7 cellular contexts compared by ENCODE assay signal in genomic region chr12:12606793-12607589, GRCh38. TPM values are rescaled to one million over a fixed set of nuclear protein-coding genes. Genes with fewer than 3 reads are reported as not detected.
DNase-seq lines count a peak whose midpoint lies in the region; ATAC-seq and TF ChIP-seq lines count a peak whose summit lies in the region.

No MANE protein-coding gene starts in this region.

- H3K27ac ChIP-seq in skin epidermis (peak overlapping the region in 17 of 21 experiments; percentile 8 to 75 (median 61)), SJCRH30 (no peak overlapping the region)

- peak; percentile 32 for ATAC-seq in GM19025 (IDR thresholded peaks at IDR 0.05; ENCODE audit: low read depth, unreplicated experiment)
- ATAC-seq in HG03280 (IDR thresholded peaks at IDR 0.05; ENCODE audit: unreplicated experiment): peak; percentile 50
- ATAC-seq in GM18505 (IDR thresholded peaks at IDR 0.05; ENCODE audit: unreplicated experiment): no peak

- no peaks in the 10 kb centered on the region for H3K36me3 ChIP-seq in SJCRH30

- in situ Hi-C loops in astrocyte of the spinal cord (cut with HindIII; ENCODE audit: low sequenced_read_pairs): no loop called here

- H3K4me1 ChIP-seq in SJCRH30: 0 out of 2 replicates have a peak, but pooled peaks cover 2% of the 10 kb centered on the region

- no peaks in the 10 kb centered on the region for H3K27me3 ChIP-seq in SJCRH30

- no peak for TF ChIP-seq POLR2A in GM18505 (IDR thresholded peaks at IDR 0.05; ENCODE audit: borderline replicate concordance, extremely low read depth, insufficient read depth, insufficient read length)

- DNase-seq in astrocyte of the spinal cord (ENCODE audit: low read depth, low spot score): peak; percentile 83
- DNase-seq in islet precursor cell: no peak
- DNase-seq in SJCRH30: no peak

- H3K4me3 ChIP-seq in astrocyte of the spinal cord (ENCODE audit: low read depth, low read length) (no peak overlapping the region), skin epidermis (no peak overlapping the region), SJCRH30 (no peak overlapping the region)

- TF ChIP-seq CTCF in astrocyte of the spinal cord (IDR thresholded peaks at IDR 0.05; ENCODE audit: low read depth, low read length): no peak

- no peaks in the 10 kb centered on the region for H3K9me3 ChIP-seq in SJCRH30 (replicated peaks)

RNA-seq across cellular contexts. Expression of gene CREBL2, which starts 4.7 kb away (rescaled TPM):
- total RNA-seq in SJCRH30 (2014; rRNA removed; shearing (Covaris generic)): 7.6 and 7.9 TPM in 2 replicates

RNA-seq across cellular contexts. Expression of gene DUSP16, which starts 44.3 kb away (rescaled TPM):
- 5.0 and 5.3 TPM in 2 replicates for total RNA-seq in SJCRH30 (2014; rRNA removed; shearing (Covaris generic))
